Comparison of ENCODE assay signal across 7 cellular contexts in the genomic region with DNA sequence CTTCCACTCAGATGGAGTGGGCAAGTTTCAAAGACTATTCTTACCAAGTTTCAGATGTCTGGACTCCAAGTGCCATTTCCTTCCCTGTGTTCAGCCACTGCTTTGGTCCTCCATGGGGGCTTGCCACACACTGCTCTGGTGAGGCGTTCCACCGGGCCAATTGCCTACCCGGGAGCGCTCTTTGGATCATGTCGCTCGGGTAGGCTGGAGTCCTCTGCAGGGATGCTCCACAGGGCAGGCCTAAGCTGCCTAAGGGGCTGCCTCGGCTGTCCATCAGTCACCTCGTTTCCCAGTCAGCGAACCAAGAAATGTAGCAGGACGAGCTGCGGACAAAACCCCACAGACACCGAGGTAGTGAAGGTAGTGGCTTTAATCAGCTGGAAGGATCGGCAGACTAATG.
"Had no signal": no experiment of that assay in that cellular context is flagged by ENCODE, and none has a peak within 500 bp of the region (broad histone marks: within the 10 kb centered on the region; RNA-seq: fewer than 3 reads in every experiment).

No MANE protein-coding gene starts in this region.

- DNase-seq: H7, IMR-90 had no signal

- ATAC-seq: GM23338, HCT116, K562 had no signal

- FAIRE-seq: HTR-8/SVneo, K562 had no signal

- H3K27ac Mint-ChIP-seq: GM23338 had no signal

- H3K4me1 ChIP-seq: HAP-1 had no signal

- H3K4me3 ChIP-seq: GM23338, HAP-1, K562 had no signal

- H3K4me3 Mint-ChIP-seq: GM23338 had no signal

- H2AFZ ChIP-seq: GM23338 had no signal

- H3K9me3 ChIP-seq: HAP-1 had no signal

- H3K36me3 ChIP-seq: HAP-1 had no signal

- H3K4me2 ChIP-seq: GM23338 had no signal
